In the genomic region with DNA sequence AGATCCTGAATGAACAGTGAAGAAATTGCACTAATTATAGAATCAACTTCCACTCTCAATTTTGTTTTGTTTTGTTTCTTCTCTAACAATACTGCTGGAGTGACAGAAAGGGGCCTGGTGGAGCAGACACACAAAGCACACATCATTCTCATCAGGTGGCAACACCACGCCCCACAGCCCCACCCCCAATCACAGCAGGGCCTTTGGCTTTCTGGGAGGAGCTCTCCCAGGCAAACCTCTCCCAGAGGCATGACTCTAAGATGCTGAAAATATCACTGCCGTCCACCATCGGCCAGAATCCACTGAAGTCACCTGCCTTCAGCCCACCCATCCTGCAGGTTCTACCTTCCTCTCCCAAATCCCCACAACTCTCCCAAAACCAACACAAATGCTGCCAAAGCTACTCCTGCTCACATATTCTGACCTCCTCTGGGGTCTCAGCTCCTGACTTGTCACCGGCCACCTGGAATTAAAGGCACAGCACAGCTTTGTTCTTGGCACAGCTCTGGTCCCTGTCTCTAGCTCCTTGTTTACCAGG, we compare ENCODE assay signal across 20 cellular contexts.
DNase-seq lines count a peak whose midpoint lies in the region; ATAC-seq and TF ChIP-seq lines count a peak whose summit lies in the region.
"Had no signal": no experiment of that assay in that cellular context is flagged by ENCODE, and none has a peak within 500 bp of the region (broad histone marks: within the 10 kb centered on the region; RNA-seq: fewer than 3 reads in every experiment).

No MANE protein-coding gene starts in this region.

- DNase-seq in DMS 273 (lab: John Stamatoyannopoulos, UW; ENCODE audit: unreplicated experiment) (peak; percentile 29), DMS 273 treated with DMSO at 0.1 percent for 48 hours (lab: John Stamatoyannopoulos, UW) (no peak), NCI-H2171 treated with DMSO at 0.1 percent for 48 hours (lab: John Stamatoyannopoulos, UW) (peak; percentile 32), retina (peak; percentile 29)
- no peak for DNase-seq in stimulated activated CD4-positive, alpha-beta T cell treated with anti-CD3 and anti-CD28 coated beads, Interleukin-4, amount 100 ng/mL, for 4 hours
- no peak for DNase-seq in activated CD4-positive, alpha-beta T cell treated with anti-CD3 and anti-CD28 coated beads for 36 hours
- DNase-seq: activated CD4-positive, alpha-beta memory T cell treated with anti-CD3 and anti-CD28 coated beads for 36 hours; activated naive CD8-positive, alpha-beta T cell treated with anti-CD3 and anti-CD28 coated beads for 36 hours; activated T-cell treated with anti-CD3 and anti-CD28 coated beads, Interleukin-2, amount 50 U/mL, for 48 hours; BE2C; body of pancreas; GF-D8; mammary epithelial cell; naive thymus-derived CD8-positive, alpha-beta T cell; NCI-H187; T-cell had no signal

- H3K36me3 Mint-ChIP-seq in brain, result peaks cover 12% of the 10 kb centered on the region
- no peaks in the 10 kb centered on the region for H3K36me3 Mint-ChIP-seq in activated CD4-positive, alpha-beta T cell treated with anti-CD3 and anti-CD28 coated beads for 36 hours (ENCODE audit: low read depth)
- H3K36me3 Mint-ChIP-seq: activated CD4-positive, alpha-beta memory T cell treated with anti-CD3 and anti-CD28 coated beads for 36 hours; T-cell had no signal

- POLR2A ChIA-PET in activated CD4-positive, alpha-beta T cell treated with anti-CD3 and anti-CD28 coated beads for 36 hours (lab: Charles Lee), result no interaction called here

- H3K9me3 Mint-ChIP-seq in brain, result peaks cover 3 to 25% (median 15%) of the 10 kb centered on the region in 5 experiments
- H3K9me3 Mint-ChIP-seq in activated CD4-positive, alpha-beta T cell treated with anti-CD3 and anti-CD28 coated beads for 36 hours (ENCODE audit: low read depth), result peaks cover 5% of the 10 kb centered on the region

- peak overlapping the region in 1 of 5 experiments; percentile 10 for H3K4me3 Mint-ChIP-seq in brain
- no peak overlapping the region for H3K4me3 Mint-ChIP-seq in activated CD4-positive, alpha-beta T cell treated with anti-CD3 and anti-CD28 coated beads for 36 hours
- H3K4me3 Mint-ChIP-seq: activated CD4-positive, alpha-beta memory T cell treated with anti-CD3 and anti-CD28 coated beads for 36 hours; activated naive CD8-positive, alpha-beta T cell treated with anti-CD3 and anti-CD28 coated beads for 36 hours; naive thymus-derived CD8-positive, alpha-beta T cell; T-cell had no signal

- CTCF ChIA-PET in activated CD4-positive, alpha-beta T cell treated with anti-CD3 and anti-CD28 coated beads for 36 hours (lab: Charles Lee), result interaction anchor here (0.6 kb wide), 1 partner anchor 1360 kb away, joined by 4 read pairs; no protein-coding TSS in a partner anchor

- H3K27ac Mint-ChIP-seq in brain, result peak overlapping the region in 4 of 5 experiments; percentile 22 to 68 (median 44)
- no peak overlapping the region for H3K27ac Mint-ChIP-seq in activated CD4-positive, alpha-beta T cell treated with anti-CD3 and anti-CD28 coated beads for 36 hours
- H3K27ac Mint-ChIP-seq: activated CD4-positive, alpha-beta memory T cell treated with anti-CD3 and anti-CD28 coated beads for 36 hours; activated naive CD8-positive, alpha-beta T cell treated with anti-CD3 and anti-CD28 coated beads for 36 hours; naive thymus-derived CD8-positive, alpha-beta T cell; progenitor cell of endocrine pancreas; T-cell had no signal

- ATAC-seq in HG03175 (IDR thresholded peaks at IDR 0.05; ENCODE audit: unreplicated experiment), result no peak
- no peak for ATAC-seq in activated CD4-positive, alpha-beta T cell treated with anti-CD3 and anti-CD28 coated beads for 36 hours
- ATAC-seq: body of pancreas; naive thymus-derived CD8-positive, alpha-beta T cell; Right ventricle myocardium inferior; T-cell had no signal

- intact Hi-C loops in activated CD4-positive, alpha-beta T cell treated with anti-CD3 and anti-CD28 coated beads for 36 hours (cut with DNase I, micrococcal nuclease), result no loop called here

- TF ChIP-seq CTCF in brain (conservative IDR thresholded peaks at IDR 0.05), result no peak

- no peaks in the 10 kb centered on the region for H3K27me3 Mint-ChIP-seq in brain
- peaks cover 11% of the 10 kb centered on the region for H3K27me3 Mint-ChIP-seq in activated CD4-positive, alpha-beta T cell treated with anti-CD3 and anti-CD28 coated beads for 36 hours

- H3K4me1 Mint-ChIP-seq in brain, result peaks cover 54% of the 10 kb centered on the region
- no peaks in the 10 kb centered on the region for H3K4me1 Mint-ChIP-seq in activated CD4-positive, alpha-beta T cell treated with anti-CD3 and anti-CD28 coated beads for 36 hours
- H3K4me1 Mint-ChIP-seq: activated naive CD8-positive, alpha-beta T cell treated with anti-CD3 and anti-CD28 coated beads for 36 hours; T-cell had no signal

Comparison
In these comparisons a context has a peak if more than half of its experiments do, and no peak if none do; other contexts are left out.
1. DNase-seq: peak in DMS 273 (single experiment), NCI-H2171 treated with DMSO at 0.1 percent for 48 hours (single experiment) and retina (single experiment); none in DMS 273 treated with DMSO at 0.1 percent for 48 hours (single experiment), stimulated activated CD4-positive, alpha-beta T cell treated with anti-CD3 and anti-CD28 coated beads, Interleukin-4, amount 100 ng/mL, for 4 hours (0 of 2) and activated CD4-positive, alpha-beta T cell treated with anti-CD3 and anti-CD28 coated beads for 36 hours (single experiment).